Comparison of ENCODE assay signal across 17 cellular contexts in the genomic region with DNA sequence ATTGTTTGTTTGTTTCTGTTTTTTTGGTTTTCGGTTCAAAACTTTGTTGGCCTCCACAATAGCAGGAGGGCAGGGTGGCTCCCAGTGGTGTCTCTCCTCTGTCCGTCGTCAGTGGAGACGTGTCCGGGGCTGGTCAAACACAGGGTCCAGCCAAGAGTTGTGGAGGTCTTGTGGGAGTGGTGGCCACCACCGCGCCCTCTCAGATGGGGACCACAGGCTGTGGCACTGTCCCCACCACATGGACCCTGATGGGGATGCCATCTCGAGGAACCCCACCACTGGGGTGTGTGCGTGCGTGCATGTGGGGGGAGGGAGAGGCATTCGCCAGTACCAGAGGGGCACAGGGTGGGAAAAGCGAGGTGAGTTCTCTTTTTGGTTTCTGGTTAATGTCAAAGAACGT. TPM values are rescaled to one million over a fixed set of nuclear protein-coding genes. Genes with fewer than 3 reads are reported as not detected.
DNase-seq lines count a peak whose midpoint lies in the region; ATAC-seq and TF ChIP-seq lines count a peak whose summit lies in the region.
"Had no signal": no experiment of that assay in that cellular context is flagged by ENCODE, and none has a peak within 500 bp of the region (broad histone marks: within the 10 kb centered on the region; RNA-seq: fewer than 3 reads in every experiment).

No MANE protein-coding gene starts in this region.

- H3K27me3 Mint-ChIP-seq in HFFc6 (ENCODE audit: insufficient read depth), result no peaks in the 10 kb centered on the region; the same call in none of the 2 replicates
- H3K27me3 Mint-ChIP-seq in activated T-helper 1 cell treated with anti-CD3 and anti-CD28 coated beads, Interleukin-12 subunit alpha, Interleukin-12 subunit beta, Interleukin-2, Interleukin-4 antibody, amounts not matched to agents 30 ng/mL and 10 ng/mL and 1 ng/mL, durations not matched to agents 14 hours and 24 hours and 36 hours (ENCODE audit: insufficient read depth), result no peaks in the 10 kb centered on the region
- H3K27me3 Mint-ChIP-seq: CD8-positive, alpha-beta memory T cell had no signal

- H3K4me3 Mint-ChIP-seq in HFFc6, result no peak overlapping the region
- peak overlapping the region; percentile 15 for H3K4me3 Mint-ChIP-seq in activated T-helper 1 cell treated with anti-CD3 and anti-CD28 coated beads, Interleukin-12 subunit alpha, Interleukin-12 subunit beta, Interleukin-2, Interleukin-4 antibody, amounts not matched to agents 30 ng/mL and 10 ng/mL and 1 ng/mL, durations not matched to agents 14 hours and 24 hours and 36 hours
- H3K4me3 Mint-ChIP-seq in stimulated activated effector memory CD8-positive, alpha-beta T cell treated with anti-CD3 and anti-CD28 coated beads, Interleukin-12 subunit alpha, Interleukin-12 subunit beta, amount 100 ng/mL, for 72 hours, result no peak overlapping the region

- H3K9me3 Mint-ChIP-seq in activated naive CD4-positive, alpha-beta T cell treated with anti-CD3 and anti-CD28 coated beads, Interleukin-2, amount 50 U/mL, for 72 hours, result no peaks in the 10 kb centered on the region
- no peaks in the 10 kb centered on the region for H3K9me3 Mint-ChIP-seq in HFFc6
- H3K9me3 Mint-ChIP-seq in activated T-helper 1 cell treated with anti-CD3 and anti-CD28 coated beads, Interleukin-12 subunit alpha, Interleukin-12 subunit beta, Interleukin-2, Interleukin-4 antibody, amounts not matched to agents 30 ng/mL and 10 ng/mL and 1 ng/mL, durations not matched to agents 14 hours and 24 hours and 36 hours, result no peaks in the 10 kb centered on the region
- no peaks in the 10 kb centered on the region for H3K9me3 Mint-ChIP-seq in stimulated activated effector memory CD8-positive, alpha-beta T cell treated with anti-CD3 and anti-CD28 coated beads, Interleukin-12 subunit alpha, Interleukin-12 subunit beta, amount 100 ng/mL, for 72 hours
- H3K9me3 Mint-ChIP-seq: CD8-positive, alpha-beta memory T cell had no signal

- H3K4me1 Mint-ChIP-seq in HFFc6 (ENCODE audit: low read depth), result peaks cover 33% of the 10 kb centered on the region
- peaks cover 39% of the 10 kb centered on the region for H3K4me1 Mint-ChIP-seq in activated T-helper 1 cell treated with anti-CD3 and anti-CD28 coated beads, Interleukin-12 subunit alpha, Interleukin-12 subunit beta, Interleukin-2, Interleukin-4 antibody, amounts not matched to agents 30 ng/mL and 10 ng/mL and 1 ng/mL, durations not matched to agents 14 hours and 24 hours and 36 hours (ENCODE audit: low read depth)
- peaks cover 57% of the 10 kb centered on the region for H3K4me1 Mint-ChIP-seq in stimulated activated effector memory CD8-positive, alpha-beta T cell treated with anti-CD3 and anti-CD28 coated beads, Interleukin-12 subunit alpha, Interleukin-12 subunit beta, amount 100 ng/mL, for 72 hours

- peaks cover 0 to 14% of the 10 kb centered on the region in 2 donors for H3K36me3 Mint-ChIP-seq in activated naive CD4-positive, alpha-beta T cell treated with anti-CD3 and anti-CD28 coated beads, Interleukin-2, amount 50 U/mL, for 72 hours
- no peaks in the 10 kb centered on the region; the same call in none of the 2 replicates for H3K36me3 Mint-ChIP-seq in HFFc6 (ENCODE audit: low read depth)
- H3K36me3 Mint-ChIP-seq in activated T-helper 1 cell treated with anti-CD3 and anti-CD28 coated beads, Interleukin-12 subunit alpha, Interleukin-12 subunit beta, Interleukin-2, Interleukin-4 antibody, amounts not matched to agents 30 ng/mL and 10 ng/mL and 1 ng/mL, durations not matched to agents 14 hours and 24 hours and 36 hours (ENCODE audit: low read depth), result peaks cover 20% of the 10 kb centered on the region
- peaks cover 86% of the 10 kb centered on the region for H3K36me3 Mint-ChIP-seq in stimulated activated effector memory CD8-positive, alpha-beta T cell treated with anti-CD3 and anti-CD28 coated beads, Interleukin-12 subunit alpha, Interleukin-12 subunit beta, amount 100 ng/mL, for 72 hours

- DNase-seq in activated naive CD4-positive, alpha-beta T cell treated with anti-CD3 and anti-CD28 coated beads, Interleukin-2, amount 50 U/mL, for 72 hours (ENCODE audit: low spot score in 2 of 2), result no peak
- no peak for DNase-seq in activated naive CD4-positive, alpha-beta T cell (lab: John Stamatoyannopoulos, UW)
- no peak for DNase-seq in HFFc6
- no peak for DNase-seq in activated T-helper 1 cell treated with anti-CD3 and anti-CD28 coated beads, Interleukin-12 subunit alpha, Interleukin-12 subunit beta, Interleukin-2, Interleukin-4 antibody, amounts not matched to agents 30 ng/mL and 10 ng/mL and 1 ng/mL, durations not matched to agents 14 hours and 24 hours and 36 hours (ENCODE audit: low spot score)
- no peak for DNase-seq in stimulated activated effector memory CD8-positive, alpha-beta T cell treated with anti-CD3 and anti-CD28 coated beads, Interleukin-12 subunit alpha, Interleukin-12 subunit beta, amount 100 ng/mL, for 72 hours (ENCODE audit: low spot score in 2 of 2)
- DNase-seq in omental fat pad (ENCODE audit: low spot score), result no peak
- DNase-seq: C1 segment of cervical spinal cord; CD8-positive, alpha-beta memory T cell; DMS53; EL; NCI-H1105 treated with DMSO at 0.1 percent for 48 hours; NCI-H2081 treated with DMSO at 0.1 percent for 48 hours; Peyer's patch had no signal

- ATAC-seq in activated naive CD4-positive, alpha-beta T cell treated with anti-CD3 and anti-CD28 coated beads, Interleukin-2, amount 50 U/mL, for 72 hours, result no peak
- no peak for ATAC-seq in stimulated activated effector memory CD8-positive, alpha-beta T cell treated with anti-CD3 and anti-CD28 coated beads, Interleukin-12 subunit alpha, Interleukin-12 subunit beta, amount 100 ng/mL, for 72 hours
- ATAC-seq in omental fat pad (ENCODE audit: low FRiP score) (no peak), HG02970 (IDR thresholded peaks at IDR 0.05; ENCODE audit: low FRiP score, unreplicated experiment) (no peak), GM21619 (IDR thresholded peaks at IDR 0.05; ENCODE audit: unreplicated experiment) (no peak)
- ATAC-seq: A549 had no signal

- intact Hi-C loops in activated T-helper 1 cell treated with anti-CD3 and anti-CD28 coated beads, Interleukin-12 subunit alpha, Interleukin-12 subunit beta, Interleukin-2, Interleukin-4 antibody, amounts not matched to agents 30 ng/mL and 10 ng/mL and 1 ng/mL, durations not matched to agents 14 hours and 24 hours and 36 hours (cut with micrococcal nuclease), result no loop called here

- peak overlapping the region; percentile 22 to 74 for H3K27ac Mint-ChIP-seq in activated naive CD4-positive, alpha-beta T cell treated with anti-CD3 and anti-CD28 coated beads, Interleukin-2, amount 50 U/mL, for 72 hours
- peak overlapping the region; percentile 26 for H3K27ac Mint-ChIP-seq in HFFc6
- H3K27ac Mint-ChIP-seq in activated T-helper 1 cell treated with anti-CD3 and anti-CD28 coated beads, Interleukin-12 subunit alpha, Interleukin-12 subunit beta, Interleukin-2, Interleukin-4 antibody, amounts not matched to agents 30 ng/mL and 10 ng/mL and 1 ng/mL, durations not matched to agents 14 hours and 24 hours and 36 hours, result peak overlapping the region; percentile 61
- peak overlapping the region; percentile 95 for H3K27ac Mint-ChIP-seq in stimulated activated effector memory CD8-positive, alpha-beta T cell treated with anti-CD3 and anti-CD28 coated beads, Interleukin-12 subunit alpha, Interleukin-12 subunit beta, amount 100 ng/mL, for 72 hours

- TF ChIP-seq CTCF in HFFc6 (IDR thresholded peaks at IDR 0.05), result no peak
- TF ChIP-seq CTCF in omental fat pad (IDR thresholded peaks at IDR 0.05), result no peak

RNA-seq across cellular contexts. Expression of gene ZNF574, which starts 13.8 kb away (rescaled TPM):
- total RNA-seq in activated naive CD4-positive, alpha-beta T cell treated with anti-CD3 and anti-CD28 coated beads, Interleukin-2, amount 50 U/mL, for 72 hours, result 10 to 100 TPM; 12.5 to 13.9 TPM
- total RNA-seq in HFFc6 (2021; fragmentation: NEBNext Ultra II Directional; extraction: Animal tissue kit (Norgen Biotek cat#: 25700)), result 10 to 100 TPM; 14.0 to 16.5 (median 15.1) TPM
- 17.5 and 17.8 TPM in 2 replicates for total RNA-seq in activated T-helper 1 cell treated with anti-CD3 and anti-CD28 coated beads, Interleukin-12 subunit alpha, Interleukin-12 subunit beta, Interleukin-2, Interleukin-4 antibody, amounts not matched to agents 30 ng/mL and 10 ng/mL and 1 ng/mL, durations not matched to agents 14 hours and 24 hours and 36 hours
- 10 to 100 TPM; 11.6 to 22.9 (median 12.8) TPM for total RNA-seq in omental fat pad

RNA-seq across cellular contexts. Expression of gene GRIK5, which starts 19.8 kb away (rescaled TPM):
- 1 to 10 TPM; 3.5 to 4.0 TPM for total RNA-seq in activated naive CD4-positive, alpha-beta T cell treated with anti-CD3 and anti-CD28 coated beads, Interleukin-2, amount 50 U/mL, for 72 hours
- under 1 TPM in 5 of 6 experiments, not detected in 1; 0.07 to 0.19 (median 0.13) TPM for total RNA-seq in HFFc6 (2021; fragmentation: NEBNext Ultra II Directional; extraction: Animal tissue kit (Norgen Biotek cat#: 25700))
- total RNA-seq in activated T-helper 1 cell treated with anti-CD3 and anti-CD28 coated beads, Interleukin-12 subunit alpha, Interleukin-12 subunit beta, Interleukin-2, Interleukin-4 antibody, amounts not matched to agents 30 ng/mL and 10 ng/mL and 1 ng/mL, durations not matched to agents 14 hours and 24 hours and 36 hours, result 3.9 TPM in 2 replicates
- 1 to 10 TPM in 3 of 4 donors, under 1 TPM in 1; 0.32 to 2.1 (median 1.6) TPM for total RNA-seq in omental fat pad
- total RNA-seq: SJSA1 had no signal

RNA-seq across cellular contexts. Expression of gene POU2F2, which starts 42.5 kb away (rescaled TPM):
- total RNA-seq in activated naive CD4-positive, alpha-beta T cell treated with anti-CD3 and anti-CD28 coated beads, Interleukin-2, amount 50 U/mL, for 72 hours, result 10 to 100 TPM; 34.2 to 39.6 TPM
- total RNA-seq in HFFc6 (2021; fragmentation: NEBNext Ultra II Directional; extraction: Animal tissue kit (Norgen Biotek cat#: 25700)), result 10 to 100 TPM in 1 of 6 experiments, 1 to 10 TPM in 5; 6.4 to 11.0 (median 7.8) TPM
- total RNA-seq in activated T-helper 1 cell treated with anti-CD3 and anti-CD28 coated beads, Interleukin-12 subunit alpha, Interleukin-12 subunit beta, Interleukin-2, Interleukin-4 antibody, amounts not matched to agents 30 ng/mL and 10 ng/mL and 1 ng/mL, durations not matched to agents 14 hours and 24 hours and 36 hours, result 64.0 and 65.8 TPM in 2 replicates
- total RNA-seq in omental fat pad, result 1 to 10 TPM in 3 of 4 donors, under 1 TPM in 1; 0.56 to 3.2 (median 1.5) TPM

Comparison
In these comparisons a context has a peak if more than half of its experiments do, and no peak if none do; other contexts are left out.
1. H3K27ac Mint-ChIP-seq: peak in every context shown above with its lines; median percentile 95 in stimulated activated effector memory CD8-positive, alpha-beta T cell treated with anti-CD3 and anti-CD28 coated beads, Interleukin-12 subunit alpha, Interleukin-12 subunit beta, amount 100 ng/mL, for 72 hours; 61 in activated T-helper 1 cell treated with anti-CD3 and anti-CD28 coated beads, Interleukin-12 subunit alpha, Interleukin-12 subunit beta, Interleukin-2, Interleukin-4 antibody, amounts not matched to agents 30 ng/mL and 10 ng/mL and 1 ng/mL, durations not matched to agents 14 hours and 24 hours and 36 hours; 48 in activated naive CD4-positive, alpha-beta T cell treated with anti-CD3 and anti-CD28 coated beads, Interleukin-2, amount 50 U/mL, for 72 hours; 26 in HFFc6.